26 cellular contexts compared by ENCODE assay signal in genomic region chr4:77215107-77215506, GRCh38.
"Had no signal": no experiment of that assay in that cellular context is flagged by ENCODE, and none has a peak within 500 bp of the region (broad histone marks: within the 10 kb centered on the region; RNA-seq: fewer than 3 reads in every experiment).

No MANE protein-coding gene starts in this region.

- H3K36me3 ChIP-seq: MG63, Peyer's patch, SJCRH30 had no signal

- H3K4me3 ChIP-seq: MG63, PC-9, Peyer's patch, SJCRH30 had no signal

- H3K27me3 ChIP-seq: MG63, Peyer's patch, SJCRH30 had no signal

- ATAC-seq: HepG2, Right ventricle myocardium inferior, SK-N-SH treated with all-trans-retinoic acid at 6 μM for 48 hours had no signal

- FAIRE-seq: HepG2 had no signal

- DNase-seq: IMR-90, Karpas-422, KG1, MG63, NCI-H1092, NCI-H1105 treated with DMSO at 0.1 percent for 48 hours, NCI-H1417 treated with DMSO at 0.1 percent for 48 hours, NCI-H146, NCI-H1694 treated with DMSO at 0.1 percent for 48 hours, NCI-H1930, NCI-H2081, NCI-H2107, NCI-H2171, NCI-H226, NCI-H446, NCI-H510A, NCI-H524 treated with DMSO at 0.1 percent for 48 hours, NCI-H69, NCI-H774, PC-9, Peyer's patch, SHP77 treated with DMSO at 0.1 percent for 48 hours, SJCRH30 had no signal
